ENCODE assay signal across 35 cellular contexts in the genomic region with DNA sequence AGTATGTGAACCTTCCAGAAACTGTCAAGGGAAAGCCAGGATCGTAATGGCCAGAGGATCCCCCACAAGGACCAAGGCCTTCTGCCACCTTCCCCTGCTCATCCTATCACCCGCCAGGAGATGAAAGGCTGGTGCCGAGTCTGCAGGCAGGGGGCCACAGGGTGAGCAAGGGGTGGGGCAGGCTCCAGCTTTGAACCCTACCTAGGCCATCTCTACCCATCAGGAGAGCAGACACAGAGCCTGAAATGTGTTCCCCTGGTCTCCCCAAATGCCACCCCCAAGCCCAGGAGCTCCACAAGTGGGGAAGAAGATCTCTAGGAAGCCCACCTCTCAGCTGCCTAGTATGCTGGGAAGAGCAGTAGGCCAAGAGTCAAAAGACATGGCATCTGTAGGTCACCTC.
"Had no signal": no experiment of that assay in that cellular context is flagged by ENCODE, and none has a peak within 500 bp of the region (broad histone marks: within the 10 kb centered on the region; RNA-seq: fewer than 3 reads in every experiment).

No MANE protein-coding gene starts in this region.

- H3K36me3 ChIP-seq: MG63 had no signal

- DNase-seq: Karpas-422, Kasumi-1, MG63, MM.1S, MV-4-11, NCI-H1048, NCI-H1092, NCI-H1092 treated with DMSO at 0.1 percent for 48 hours, NCI-H1105, NCI-H1105 treated with DMSO at 0.1 percent for 48 hours, NCI-H1417, NCI-H1417 treated with DMSO at 0.1 percent for 48 hours, NCI-H1436, NCI-H1436 treated with DMSO at 0.1 percent for 48 hours, NCI-H146, NCI-H1694, NCI-H1694 treated with DMSO at 0.1 percent for 48 hours, NCI-H187, NCI-H187 treated with DMSO at 0.1 percent for 48 hours, NCI-H1930, NCI-H2029, NCI-H2029 treated with DMSO at 0.1 percent for 48 hours, NCI-H2081, NCI-H2081 treated with DMSO at 0.1 percent for 48 hours, NCI-H2107, NCI-H2171, NCI-H2171 treated with DMSO at 0.1 percent for 48 hours, NCI-H2227 treated with DMSO at 0.1 percent for 48 hours, NCI-H226, NCI-H345, NCI-H446, NCI-H446 treated with DMSO at 0.1 percent for 48 hours, NCI-H510A, NCI-H510A treated with DMSO at 0.1 percent for 48 hours, NCI-H524 had no signal

- H3K9me3 ChIP-seq: MG63 had no signal

- H3K4me3 ChIP-seq: MG63 had no signal

- H3K27me3 ChIP-seq: MG63 had no signal
